In genomic region chr11:36432093-36432469, GRCh38 we compare ENCODE assay signal across 17 cellular contexts.
A peak's percentile ranks its signal among the peaks of the same experiment; 100 is the strongest.
DNase-seq lines count a peak whose midpoint lies in the region; ATAC-seq and TF ChIP-seq lines count a peak whose summit lies in the region.
"Had no signal": no experiment of that assay in that cellular context is flagged by ENCODE, and none has a peak within 500 bp of the region (broad histone marks: within the 10 kb centered on the region; RNA-seq: fewer than 3 reads in every experiment).

No MANE protein-coding gene starts in this region.

- H3K56ac ChIP-seq in IMR-90 (ENCODE audit: extremely low read depth, insufficient read depth, low read length): peak overlapping the region; percentile 11; the same call in 1 of the 2 replicates

- TF ChIP-seq CTCF in IMR-90 (conservative IDR thresholded peaks at IDR 0.05; ENCODE audit: low read depth, low read length): no peak
- TF ChIP-seq CTCF in brain microvascular endothelial cell (IDR thresholded peaks at IDR 0.05; ENCODE audit: low read depth, low read length, missing control alignments): no peak
- TF ChIP-seq CTCF in GM13976 (IDR thresholded peaks at IDR 0.05; ENCODE audit: borderline replicate concordance, control extremely low read depth, extremely low read depth, insufficient read depth, missing control alignments): no peak

- H3K27me3 ChIP-seq in GM23248 (replicated peaks; ENCODE audit: insufficient read depth): no peaks in the 10 kb centered on the region
- H3K27me3 ChIP-seq in IMR-90 (ENCODE audit: control insufficient read depth, insufficient read depth, low read length): no peaks in the 10 kb centered on the region
- H3K27me3 ChIP-seq in brain microvascular endothelial cell (replicated peaks): no peaks in the 10 kb centered on the region
- H3K27me3 ChIP-seq: spleen had no signal

- H3K79me2 ChIP-seq in GM23248 (ENCODE audit: insufficient read depth): no peaks in the 10 kb centered on the region

- H4K8ac ChIP-seq in IMR-90 (ENCODE audit: low read depth in 2 of 2, low read length in 2 of 2): peak overlapping the region in 1 of 2 experiments; percentile 27; a peak in 1 of 4 replicates

- no peak for TF ChIP-seq POLR2A in IMR-90 (IDR thresholded peaks at IDR 0.05; ENCODE audit: low read depth, low read length)

- CTCF ChIA-PET in IMR-90 (lab: Yijun Ruan, JAX): interaction anchor here (0.5 to 1.4 kb wide), 6 partner anchors 36 to 809 kb away, joined by 4 to 9 read pairs (median 5); no protein-coding TSS in a partner anchor

- H3K14ac ChIP-seq in IMR-90 (replicated peaks; ENCODE audit: low read depth, low read length): peak overlapping the region; percentile 34; the same call in 1 of the 2 replicates

- H4K20me1 ChIP-seq in GM23248 (ENCODE audit: insufficient read depth) (no peaks in the 10 kb centered on the region), IMR-90 (ENCODE audit: insufficient read depth, low read length) (no peaks in the 10 kb centered on the region)

- H2BK20ac ChIP-seq in IMR-90 (ENCODE audit: low read depth, low read length): peak overlapping the region; percentile 66

- H3K4me3 ChIP-seq in GM23248: no peak overlapping the region
- no peak overlapping the region for H3K4me3 ChIP-seq in IMR-90 (ENCODE audit: insufficient read depth, low read depth, low read length)
- no peak overlapping the region for H3K4me3 ChIP-seq in brain microvascular endothelial cell (ENCODE audit: low read depth, low read length)
- H3K4me3 ChIP-seq in mesodermal cell (ENCODE audit: extremely low read depth, insufficient read depth, low read length, poor library complexity, severe bottlenecking): no peak overlapping the region
- H3K4me3 ChIP-seq: GM12878, spleen had no signal

- peak overlapping the region; percentile 75; the same call in 1 of the 2 replicates for H3K23ac ChIP-seq in IMR-90 (ENCODE audit: low read depth, low read length)

- peak overlapping the region; percentile 96; the same call in 1 of the 2 replicates for H2AK5ac ChIP-seq in IMR-90 (ENCODE audit: low read depth, low read length)

- H2AK9ac ChIP-seq in IMR-90 (replicated peaks; ENCODE audit: low read depth, low read length, poor library complexity): no peak overlapping the region

- peaks cover 0 to 12% of the 10 kb centered on the region in 2 experiments; a peak in 2 of 4 replicates for H3K79me1 ChIP-seq in IMR-90 (ENCODE audit: low read depth in 1 of 2, low read length in 2 of 2)

- H3K4me1 ChIP-seq in GM23248 (ENCODE audit: insufficient read depth): peaks cover 31% of the 10 kb centered on the region
- peaks cover 12% of the 10 kb centered on the region for H3K4me1 ChIP-seq in IMR-90 (ENCODE audit: control insufficient read depth, insufficient read depth, low read length)
- peaks cover 28% of the 10 kb centered on the region for H3K4me1 ChIP-seq in mesodermal cell (ENCODE audit: control insufficient read depth, insufficient read depth, low read length, poor library complexity, severe bottlenecking)

- H3K9me3 ChIP-seq in GM23248 (ENCODE audit: low read depth) (no peaks in the 10 kb centered on the region), IMR-90 (ENCODE audit: control insufficient read depth, insufficient read depth, low read length) (no peaks in the 10 kb centered on the region), mesodermal cell (ENCODE audit: control insufficient read depth, low read length) (no peaks in the 10 kb centered on the region)
- H3K9me3 ChIP-seq: spleen had no signal

- peak; percentile 24 for ATAC-seq in IMR-90 (ENCODE audit: low read depth)

- peak overlapping the region; percentile 76; the same call in 1 of the 2 replicates for H4K91ac ChIP-seq in IMR-90 (ENCODE audit: insufficient read depth, low read depth, low read length)

- H2AFZ ChIP-seq in GM23248 (no peak overlapping the region), IMR-90 (replicated peaks; ENCODE audit: low read length, poor library complexity) (no peak overlapping the region)

- WGBS in GM23248 (ENCODE audit: low coverage in 1 of 2, low lambda C conversion rate in 2 of 2, missing lambda C conversion rate in 2 of 2), 2 experiments: 50 to 52% methylated on average over 2 of the region's 2 CpGs
- 100% methylated on average over 1 of the region's 2 CpGs; no CpG with 5 or more reads in 1 of the 2 experiments for WGBS in IMR-90 (ENCODE audit: extremely low coverage in 2 of 2, insufficient read length in 1 of 2), 2 experiments
- WGBS in mesodermal cell (ENCODE audit: insufficient coverage in 2 of 2), 2 experiments: 100% methylated on average over 1 of the region's 2 CpGs

- peak overlapping the region; percentile 66 for H2BK5ac ChIP-seq in IMR-90 (ENCODE audit: low read depth, low read length, poor library complexity, severe bottlenecking)

- intact Hi-C loops in IMR-90 (cut with micrococcal nuclease): no loop called here

- H3F3A ChIP-seq in GM23248 (ENCODE audit: insufficient read depth): peaks cover 32% of the 10 kb centered on the region

- no peak for TF ChIP-seq RAD21 in IMR-90 (IDR thresholded peaks at IDR 0.05; ENCODE audit: low read length)

- no peaks in the 10 kb centered on the region; the same call in 1 of the 2 replicates for H3K36me3 ChIP-seq in GM23248 (ENCODE audit: low read depth)
- H3K36me3 ChIP-seq in IMR-90 (ENCODE audit: control insufficient read depth, insufficient read depth, low read length): no peaks in the 10 kb centered on the region
- H3K36me3 ChIP-seq in brain microvascular endothelial cell (replicated peaks): peaks cover 5% of the 10 kb centered on the region
- H3K36me3 ChIP-seq in mesodermal cell (ENCODE audit: control insufficient read depth, insufficient read depth, low read length): peaks cover 65% of the 10 kb centered on the region

- H3K4ac ChIP-seq in IMR-90 (ENCODE audit: low read depth, low read length): peak overlapping the region; percentile 73

- POLR2A ChIA-PET in IMR-90 (lab: Charles Lee; ENCODE audit: unreplicated experiment): interaction anchor here (0.5 kb wide), 1 partner anchor 347 kb away, joined by 7 read pairs; no protein-coding TSS in a partner anchor

- dilution Hi-C loops in IMR-90 (cut with HindIII; ENCODE audit: low sequenced_read_pairs, unreplicated experiment): no loop called here

- H3K9me2 ChIP-seq in GM23248 (ENCODE audit: insufficient read depth): no peaks in the 10 kb centered on the region

- H3K18ac ChIP-seq in IMR-90 (ENCODE audit: low read depth, low read length): peak overlapping the region; percentile 70; the same call in 1 of the 2 replicates

- peak overlapping the region; percentile 96 for H2BK15ac ChIP-seq in IMR-90 (ENCODE audit: low read depth, low read length)

- in situ Hi-C loops in GM23248 (cut with MboI) (no loop called here), IMR-90 (cut with MboI; ENCODE audit: low sequenced_read_pairs) (no loop called here), brain microvascular endothelial cell (cut with HindIII; ENCODE audit: low pct_ligation_motif_present, low sequenced_read_pairs) (no loop called here), GM13976 (cut with MboI; ENCODE audit: low sequenced_read_pairs, unreplicated experiment) (no loop called here)

- no peak for DNase-seq in GM23248
- no peak for DNase-seq in IMR-90
- no peak for DNase-seq in brain microvascular endothelial cell
- no peak for DNase-seq in iPS-NIHi7 (ENCODE audit: extremely low spot score)
- DNase-seq in NCI-H748 (lab: John Stamatoyannopoulos, UW; ENCODE audit: unreplicated experiment): no peak
- DNase-seq in NCI-H2107 treated with DMSO at 0.1 percent for 48 hours (lab: John Stamatoyannopoulos, UW; ENCODE audit: unreplicated experiment): no peak
- DNase-seq in GM13976 (ENCODE audit: low spot score): no peak
- DNase-seq: activated CD4-positive, CD25-positive, alpha-beta regulatory T cell treated with anti-CD3 and anti-CD28 coated beads, Interleukin-2, amount 50 U/mL, for 72 hours; AML-193; DMS79; effector CD8-positive, alpha-beta T cell; KBM-7; NCI-H2029; spleen; stimulated activated CD4-positive, alpha-beta T cell treated with anti-CD3 and anti-CD28 coated beads, Interleukin-4, amount 100 ng/mL, for 4 hours had no signal

- H3K9ac ChIP-seq in GM23248: no peak overlapping the region
- H3K9ac ChIP-seq in IMR-90 (ENCODE audit: low read depth, low read length): no peak overlapping the region

- H3K27ac ChIP-seq in GM23248 (peak overlapping the region; percentile 53), IMR-90 (ENCODE audit: insufficient read depth, low read length) (no peak overlapping the region), brain microvascular endothelial cell (peak overlapping the region; percentile 87), mesodermal cell (ENCODE audit: low read depth, low read length, severe bottlenecking) (peak overlapping the region; percentile 90)

- H3K9me1 ChIP-seq in IMR-90 (ENCODE audit: insufficient read depth, low read length): peaks cover 20% of the 10 kb centered on the region

- BruUV-seq in IMR-90 (replicated peaks; lab: Mats Ljungman, UMichigan): no TSS peak

- H2BK120ac ChIP-seq in IMR-90 (ENCODE audit: low read depth, low read length): peak overlapping the region; percentile 91

- peak overlapping the region; percentile 2; the same call in 1 of the 2 replicates for H4K5ac ChIP-seq in IMR-90 (ENCODE audit: low read depth, low read length)

- peak overlapping the region; percentile 22 for H3K4me2 ChIP-seq in GM23248 (ENCODE audit: unreplicated experiment)
- no peak overlapping the region for H3K4me2 ChIP-seq in IMR-90 (ENCODE audit: low read depth, low read length)

TF ChIP-seq in IMR-90, 13 proteins besides CTCF, POLR2A, EP300 and RAD21 (continues in another document):
- TF ChIP-seq MXI1 (IDR thresholded peaks at IDR 0.05; ENCODE audit: borderline replicate concordance, low read depth, low read length) (no peak), MAFK (IDR thresholded peaks at IDR 0.05; ENCODE audit: low read depth, low read length) (no peak), SMC3 (IDR thresholded peaks at IDR 0.05; ENCODE audit: low read depth, low read length) (no peak), USF2 (IDR thresholded peaks at IDR 0.05; ENCODE audit: low read depth, low read length) (no peak), NFE2L2 (IDR thresholded peaks at IDR 0.05; ENCODE audit: low read depth, low read length) (no peak), ELK1 (IDR thresholded peaks at IDR 0.05; ENCODE audit: borderline replicate concordance, low read depth, low read length) (no peak)
